In the genomic region with DNA sequence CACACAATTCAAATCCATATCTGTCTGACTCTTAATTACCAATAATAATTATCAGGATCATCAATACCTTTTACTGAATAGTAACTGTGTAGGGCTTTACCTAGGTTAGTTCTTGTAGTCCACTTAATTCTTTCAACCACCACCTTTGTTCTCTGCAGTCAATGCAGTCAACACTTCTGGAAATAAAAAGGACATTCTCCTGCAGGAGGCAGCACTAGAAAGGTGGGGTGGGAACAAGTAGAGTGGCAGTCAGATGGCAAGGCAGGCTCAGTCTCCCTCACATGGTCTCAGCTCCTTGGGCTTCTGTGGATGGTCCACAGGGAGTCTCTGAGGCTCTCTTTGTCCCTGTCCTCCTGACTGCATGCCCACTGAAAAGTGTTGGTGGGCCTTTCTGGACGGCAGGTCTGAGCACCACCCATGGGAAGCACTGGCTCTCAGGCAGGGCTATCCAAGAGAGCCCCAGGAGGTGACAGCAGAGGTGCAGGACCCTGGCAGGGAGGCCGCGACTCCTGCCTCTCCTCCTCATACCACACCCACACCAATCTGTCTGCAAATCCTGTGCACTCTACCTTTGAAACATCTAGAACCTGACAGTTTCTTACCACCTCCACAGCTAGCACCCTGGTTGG, we compare ENCODE assay signal across 13 cellular contexts.
"Had no signal": no experiment of that assay in that cellular context is flagged by ENCODE, and none has a peak within 500 bp of the region (broad histone marks: within the 10 kb centered on the region; RNA-seq: fewer than 3 reads in every experiment).

No MANE protein-coding gene starts in this region.

- H3K27ac ChIP-seq: dorsolateral prefrontal cortex, left lung, psoas muscle, tibial artery had no signal

- H3K4me1 ChIP-seq: left lung, psoas muscle had no signal

- H3K4me1 Mint-ChIP-seq: activated naive CD8-positive, alpha-beta T cell treated with anti-CD3 and anti-CD28 coated beads, Interleukin-2, amount 50 U/mL, for 24 hours had no signal

- H3K27me3 ChIP-seq: left lung, tibial artery had no signal

- ATAC-seq: activated naive CD8-positive, alpha-beta T cell treated with anti-CD3 and anti-CD28 coated beads, Interleukin-2, amount 50 U/mL, for 24 hours; left lung; psoas muscle; sciatic nerve had no signal

- H3K27ac Mint-ChIP-seq: activated naive CD8-positive, alpha-beta T cell treated with anti-CD3 and anti-CD28 coated beads, Interleukin-2, amount 50 U/mL, for 24 hours; activated T-helper 1 cell treated with anti-CD3 and anti-CD28 coated beads, Interleukin-12 subunit alpha, Interleukin-12 subunit beta, Interleukin-2, Interleukin-4 antibody, amounts not matched to agents 30 ng/mL and 10 ng/mL and 1 ng/mL, durations not matched to agents 14 hours and 24 hours and 36 hours; WTC11 had no signal

- H3K4me3 ChIP-seq: dorsolateral prefrontal cortex, left lung, psoas muscle, tibial artery had no signal

- H3K9me3 ChIP-seq: psoas muscle, tibial artery had no signal

- H3K36me3 ChIP-seq: left lung, tibial artery had no signal

- H3K4me3 Mint-ChIP-seq: activated naive CD8-positive, alpha-beta T cell treated with anti-CD3 and anti-CD28 coated beads, Interleukin-2, amount 50 U/mL, for 24 hours; activated T-helper 1 cell treated with anti-CD3 and anti-CD28 coated beads, Interleukin-12 subunit alpha, Interleukin-12 subunit beta, Interleukin-2, Interleukin-4 antibody, amounts not matched to agents 30 ng/mL and 10 ng/mL and 1 ng/mL, durations not matched to agents 14 hours and 24 hours and 36 hours; nephron; WTC11 had no signal

- DNase-seq: activated CD4-positive, alpha-beta T cell treated with anti-CD3 and anti-CD28 coated beads for 4 hours; activated naive CD4-positive, alpha-beta T cell treated with Interleukin-2 at 50 U/mL for 16 hours; activated naive CD8-positive, alpha-beta T cell treated with anti-CD3 and anti-CD28 coated beads, Interleukin-2, amount 50 U/mL, for 24 hours; aorta; left lung; psoas muscle; SW 1271 had no signal
